Comparison of ENCODE assay signal across 26 cellular contexts in genomic region chr2:108305901-108306300, GRCh38. TPM values are rescaled to one million over a fixed set of nuclear protein-coding genes. Genes with fewer than 3 reads are reported as not detected.
"Had no signal": no experiment of that assay in that cellular context is flagged by ENCODE, and none has a peak within 500 bp of the region (broad histone marks: within the 10 kb centered on the region; RNA-seq: fewer than 3 reads in every experiment).

No MANE protein-coding gene starts in this region.

- H3K36me3 ChIP-seq: upper lobe of left lung had no signal

- H3K9me3 ChIP-seq: body of pancreas, testis, upper lobe of left lung had no signal

- H3K4me1 ChIP-seq: body of pancreas, testis, upper lobe of left lung had no signal

- H3K27me3 Mint-ChIP-seq: dendritic cell treated with granulocyte-macrophage colony-stimulating factor and Interleukin-4, amounts not matched to agents 40 ng/mL and 50 ng/mL, for 4 days had no signal

- H3K4me3 ChIP-seq: body of pancreas, hepatocyte, testis, upper lobe of left lung had no signal

- H3K4me1 Mint-ChIP-seq: activated B cell treated with CpG ODN at 0.5 μM for 24 hours; activated CD4-positive, alpha-beta T cell treated with anti-CD3 and anti-CD28 coated beads for 36 hours; nephron had no signal

- H2AFZ ChIP-seq: hepatocyte had no signal

- H3K9me3 Mint-ChIP-seq: activated B cell treated with CpG ODN at 0.5 μM for 24 hours; activated naive CD4-positive, alpha-beta T cell treated with anti-CD3 and anti-CD28 coated beads for 36 hours; dendritic cell treated with granulocyte-macrophage colony-stimulating factor and Interleukin-4, amounts not matched to agents 40 ng/mL and 50 ng/mL, for 4 days had no signal

- ATAC-seq: activated CD4-positive, alpha-beta T cell treated with anti-CD3 and anti-CD28 coated beads for 36 hours; body of pancreas; left cardiac atrium had no signal

- H3K36me3 Mint-ChIP-seq: activated naive CD8-positive, alpha-beta T cell treated with anti-CD3 and anti-CD28 coated beads, Interleukin-2, amount 10 ng/mL, durations not matched to agents 7 days and 5 days; memory B cell had no signal

- H3K4me3 Mint-ChIP-seq: activated B cell treated with CpG ODN at 0.5 μM for 24 hours; activated CD4-positive, alpha-beta T cell treated with anti-CD3 and anti-CD28 coated beads for 36 hours; activated naive CD4-positive, alpha-beta T cell treated with anti-CD3 and anti-CD28 coated beads for 36 hours; dendritic cell treated with granulocyte-macrophage colony-stimulating factor and Interleukin-4, amounts not matched to agents 40 ng/mL and 50 ng/mL, for 4 days; memory B cell; nephron had no signal

- H3K27me3 ChIP-seq: body of pancreas, hepatocyte, testis, upper lobe of left lung had no signal

- DNase-seq: activated B cell treated with CpG ODN at 0.5 μM for 24 hours; activated CD4-positive, alpha-beta T cell treated with anti-CD3 and anti-CD28 coated beads for 36 hours; activated CD4-positive, alpha-beta T cell treated with anti-CD3 and anti-CD28 coated beads, Interleukin-2, amount 50 U/mL, for 4 hours; activated CD8-positive, alpha-beta memory T cell treated with anti-CD3 and anti-CD28 coated beads for 24 hours; activated CD8-positive, alpha-beta memory T cell treated with anti-CD3 and anti-CD28 coated beads, Interleukin-2, amount 50 U/mL, for 48 hours; activated naive CD4-positive, alpha-beta T cell treated with anti-CD3 and anti-CD28 coated beads for 36 hours; activated naive CD8-positive, alpha-beta T cell treated with anti-CD3 and anti-CD28 coated beads, Interleukin-2, amount 10 ng/mL, durations not matched to agents 7 days and 5 days; activated T-cell treated with anti-CD3 and anti-CD28 coated beads, Interleukin-2, amount 50 U/mL, for 48 hours; amniotic stem cell; body of pancreas; effector CD4-positive, alpha-beta T cell; erythroblast; foreskin melanocyte; glutamatergic neuron; left cardiac atrium; stimulated activated CD4-positive, alpha-beta T cell treated with anti-CD3 and anti-CD28 coated beads, Interleukin-4, amount 100 ng/mL, for 1 hour; stimulated activated naive CD4-positive, alpha-beta T cell; T-helper 1 cell; testis; upper lobe of left lung had no signal

- FAIRE-seq: endometrium, TTC549 had no signal

- H3K4me2 ChIP-seq: hepatocyte had no signal

- H3K27ac ChIP-seq: body of pancreas, hepatocyte, testis, upper lobe of left lung had no signal

- H3K27ac Mint-ChIP-seq: activated B cell treated with CpG ODN at 0.5 μM for 24 hours; activated CD4-positive, alpha-beta T cell treated with anti-CD3 and anti-CD28 coated beads for 36 hours; activated naive CD4-positive, alpha-beta T cell treated with anti-CD3 and anti-CD28 coated beads for 36 hours; activated naive CD8-positive, alpha-beta T cell treated with anti-CD3 and anti-CD28 coated beads, Interleukin-2, amount 10 ng/mL, durations not matched to agents 7 days and 5 days; dendritic cell treated with granulocyte-macrophage colony-stimulating factor and Interleukin-4, amounts not matched to agents 40 ng/mL and 50 ng/mL, for 4 days; memory B cell; nephron had no signal

RNA-seq across cellular contexts. Expression of gene SULT1C2, which starts 17.2 kb away (rescaled TPM):
- total RNA-seq: activated B cell treated with CpG ODN at 0.5 μM for 24 hours; activated CD4-positive, alpha-beta T cell treated with anti-CD3 and anti-CD28 coated beads for 36 hours; activated naive CD4-positive, alpha-beta T cell treated with anti-CD3 and anti-CD28 coated beads for 36 hours; activated naive CD8-positive, alpha-beta T cell treated with anti-CD3 and anti-CD28 coated beads, Interleukin-2, amount 10 ng/mL, durations not matched to agents 7 days and 5 days had no signal
